In the genomic region with DNA sequence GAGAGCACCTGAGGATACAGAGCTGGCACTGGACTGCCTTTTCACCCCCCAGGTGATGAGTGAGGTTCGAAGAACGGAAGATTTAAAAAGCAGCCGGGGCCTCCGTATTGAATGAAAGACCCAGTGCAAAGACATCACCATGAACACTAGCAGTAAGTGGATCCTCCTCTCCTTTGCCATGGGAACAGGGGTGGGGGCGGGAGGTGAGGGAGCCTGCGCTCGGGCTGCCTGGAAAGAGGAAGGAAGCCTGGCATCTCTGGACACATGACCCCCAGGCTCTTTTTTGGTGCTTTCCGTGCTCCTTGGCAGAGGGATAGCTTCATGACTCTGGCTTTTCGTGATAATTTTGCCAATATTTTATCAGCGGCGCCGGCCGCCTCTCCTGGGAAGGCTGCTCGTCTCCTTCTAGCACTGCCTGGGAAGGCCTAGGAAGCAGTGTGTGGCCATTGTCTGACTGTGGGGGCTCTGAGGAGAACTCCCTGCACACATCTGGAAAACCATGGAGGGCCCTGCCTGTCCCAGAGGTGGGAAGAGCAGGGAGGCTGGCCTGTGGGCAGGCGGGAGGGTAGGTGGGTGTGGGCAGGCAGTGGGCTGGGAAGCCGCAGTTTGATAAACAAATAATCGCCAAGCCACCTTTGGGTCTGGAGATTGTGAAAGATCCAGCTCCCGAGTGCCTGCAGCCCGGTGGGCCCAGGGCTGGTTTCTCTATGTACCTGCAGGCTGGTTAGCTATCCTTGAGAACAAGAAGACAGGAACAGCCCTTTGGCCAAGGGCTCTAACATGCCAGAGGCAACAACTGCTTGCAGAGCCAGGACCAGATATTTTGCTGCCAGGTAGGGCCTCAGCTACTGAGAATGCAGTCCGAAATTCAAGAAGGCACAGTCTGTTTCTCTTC, we compare ENCODE assay signal across 8 cellular contexts. TPM values are rescaled to one million over a fixed set of nuclear protein-coding genes. Genes with fewer than 3 reads are reported as not detected.
DNase-seq lines count a peak whose midpoint lies in the region; ATAC-seq and TF ChIP-seq lines count a peak whose summit lies in the region.

No MANE protein-coding gene starts in this region.

- H3K36me3 ChIP-seq in BJ (ENCODE audit: control insufficient read depth, insufficient read depth, low read length) (no peaks in the 10 kb centered on the region), mammary epithelial cell (ENCODE audit: insufficient read depth, low read length) (no peaks in the 10 kb centered on the region), subcutaneous abdominal adipose tissue (ENCODE audit: control insufficient read depth in 5 of 5, insufficient read depth in 5 of 5, low read length in 5 of 5) (no peaks in the 10 kb centered on the region)

- H3K27ac ChIP-seq in mammary epithelial cell (ENCODE audit: insufficient read depth, low read depth, low read length) (no peak overlapping the region), subcutaneous abdominal adipose tissue (ENCODE audit: low read depth, low read length) (peak overlapping the region; percentile 83)

- dilution Hi-C loops in mammary epithelial cell (cut with HindIII; ENCODE audit: low sequenced_read_pairs), result no loop called here

- H3K4me3 ChIP-seq in BJ (ENCODE audit: low read depth, low read length) (peak overlapping the region; percentile 73), mammary epithelial cell (replicated peaks in 1 of 3; ENCODE audit: insufficient read depth in 1 of 3, low read depth in 2 of 3, low read length in 3 of 3) (peak overlapping the region; percentile 73 to 84 (median 82)), subcutaneous abdominal adipose tissue (ENCODE audit: low read depth in 1 of 5, low read length in 5 of 5) (peak overlapping the region; percentile 80 to 88 (median 84))

- H2AFZ ChIP-seq in mammary epithelial cell (ENCODE audit: low read depth, low read length), result peak overlapping the region; percentile 86

- H3K4me1 ChIP-seq in mammary epithelial cell (ENCODE audit: insufficient read depth, low read length), result peaks cover 7% of the 10 kb centered on the region
- peaks cover 2 to 62% (median 29%) of the 10 kb centered on the region in 5 donors for H3K4me1 ChIP-seq in subcutaneous abdominal adipose tissue (ENCODE audit: control insufficient read depth in 5 of 5, insufficient read depth in 5 of 5, low read length in 5 of 5)

- H3K36me3 Mint-ChIP-seq in IgD-negative memory B cell, result peaks cover 2% of the 10 kb centered on the region

- BruUV-seq in mammary epithelial cell (replicated peaks; lab: Mats Ljungman, UMichigan), result TSS peak; percentile 29

- POLR2A ChIA-PET in BJ (lab: Charles Lee), result interaction anchor here (0.5 kb wide), 2 partner anchors 80 to 204 kb away, joined by 7 to 9 read pairs; no protein-coding TSS in a partner anchor

- H3K4me1 Mint-ChIP-seq in IgD-negative memory B cell, result peaks cover 1 to 8% (median 4%) of the 10 kb centered on the region in 3 donors

- TF ChIP-seq CTCF in BJ (IDR thresholded peaks at IDR 0.05; ENCODE audit: insufficient read depth, low read depth, low read length), result no peak
- no peak for TF ChIP-seq CTCF in mammary epithelial cell (conservative IDR thresholded peaks at IDR 0.05 in 1 of 2, IDR thresholded peaks at IDR 0.05 in 1 of 2; ENCODE audit: extremely low read depth in 1 of 2, insufficient read depth in 1 of 2, low read depth in 1 of 2, low read length in 2 of 2)

- peaks cover 26% of the 10 kb centered on the region for H3K79me2 ChIP-seq in mammary epithelial cell (ENCODE audit: insufficient read depth, low read length)

- H3K27me3 Mint-ChIP-seq in IgD-negative memory B cell, result peaks cover 17% of the 10 kb centered on the region

- no peak for DNase-seq in BJ (ENCODE audit: low read depth)
- DNase-seq in mammary epithelial cell, result no peak
- peak; percentile 77 for DNase-seq in left lobe of liver (ENCODE audit: low spot score)
- no peak for DNase-seq in NCI-H2081 treated with DMSO at 0.1 percent for 48 hours (lab: John Stamatoyannopoulos, UW)
- no peak for DNase-seq in stimulated activated CD4-positive, alpha-beta T cell treated with anti-CD3 and anti-CD28 coated beads, Interleukin-15, amount 100 ng/mL, for 24 hours

- H3K27me3 ChIP-seq in BJ (ENCODE audit: control insufficient read depth, insufficient read depth, low read length), result no peaks in the 10 kb centered on the region
- H3K27me3 ChIP-seq in mammary epithelial cell (ENCODE audit: insufficient read depth, low read length), result no peaks in the 10 kb centered on the region
- H3K27me3 ChIP-seq in subcutaneous abdominal adipose tissue (ENCODE audit: control insufficient read depth in 5 of 5, insufficient read depth in 4 of 5, low read length in 5 of 5), result no peaks in the 10 kb centered on the region

- no peak overlapping the region for H3K27ac Mint-ChIP-seq in IgD-negative memory B cell

- H3K9me3 ChIP-seq in mammary epithelial cell (replicated peaks; ENCODE audit: insufficient read depth, low read length) (no peaks in the 10 kb centered on the region), subcutaneous abdominal adipose tissue (ENCODE audit: control insufficient read depth in 5 of 5, low read length in 5 of 5) (no peaks in the 10 kb centered on the region)

- H3K4me3 Mint-ChIP-seq in IgD-negative memory B cell, result peak overlapping the region in 3 of 4 donors; percentile 34 to 76 (median 59)

- peak overlapping the region; percentile 92 for H3K4me2 ChIP-seq in mammary epithelial cell (ENCODE audit: insufficient read depth, low read depth, low read length)

- intact Hi-C loops in mammary epithelial cell (cut with micrococcal nuclease), result loop anchor here (1.0 to 2.0 kb wide), 4 partner anchors 28 to 122 kb away; no protein-coding TSS in a partner anchor

- H3K9me3 Mint-ChIP-seq in IgD-negative memory B cell, result peaks cover 0 to 3% (median 2%) of the 10 kb centered on the region in 3 donors

- no peaks in the 10 kb centered on the region for H4K20me1 ChIP-seq in mammary epithelial cell (ENCODE audit: insufficient read depth, low read length)

- ATAC-seq in left lobe of liver (peak; percentile 65), GM18519 (IDR thresholded peaks at IDR 0.05; ENCODE audit: low FRiP score, unreplicated experiment) (no peak)

- H3K9ac ChIP-seq in mammary epithelial cell (ENCODE audit: insufficient read depth, low read length), result peak overlapping the region; percentile 25
- H3K9ac ChIP-seq in subcutaneous abdominal adipose tissue (ENCODE audit: low read length in 5 of 5), result peak overlapping the region; percentile 48 to 75 (median 72)

- in situ Hi-C loops in mammary epithelial cell (cut with MboI; ENCODE audit: low sequenced_read_pairs in 2 of 2), result loop anchor here (5.0 to 25.0 kb wide), 2 partner anchors 85 to 95 kb away; no protein-coding TSS in a partner anchor

- WGBS in mammary epithelial cell (ENCODE audit: low coverage, missing lambda C conversion rate), result 46% methylated on average over 10 of the region's 20 CpGs

- CTCF ChIA-PET in BJ (lab: Yijun Ruan, JAX) (interaction anchor here (0.6 to 17.8 kb wide), 27 partner anchors 10 to 227 kb away, joined by 3 to 339 read pairs (median 4); partner anchors contain the start of gene AFAP1L1), mammary epithelial cell (lab: Charles Lee; ENCODE audit: low non-redundant PET) (interaction anchor here (0.6 to 0.7 kb wide), 2 partner anchors 50 to 184 kb away, joined by 3 to 4 read pairs; no protein-coding TSS in a partner anchor)

RNA-seq across cellular contexts. Expression of gene ABLIM3, which starts 0.9 kb away (rescaled TPM):
- polyA plus RNA-seq in BJ (2011; rRNA removed), result 14.0 and 25.7 TPM in 2 replicates
- polyA minus RNA-seq in BJ (2011; rRNA and poly(A)+ RNA removed), result 31.1 and 37.2 TPM in 2 replicates
- polyA plus RNA-seq in IgD-negative memory B cell, result 0.14 TPM
- 10 to 100 TPM; 17.3 to 38.6 TPM for total RNA-seq in mammary epithelial cell
- 21.6 TPM for polyA plus RNA-seq in mammary epithelial cell
- 34.9 TPM for polyA minus RNA-seq in mammary epithelial cell
- 87.7 TPM for total RNA-seq in left lobe of liver

Comparison
In these comparisons a context has a peak if more than half of its experiments do, and no peak if none do; other contexts are left out.
1. RNA of gene ABLIM3, which starts 0.9 kb away (polyA plus RNA-seq): 14.0 to 25.7 TPM in BJ and 21.6 TPM in mammary epithelial cell (single experiment); 0.14 TPM in IgD-negative memory B cell (single experiment); every median in the first group is over 10 times any median in the second.
2. Peak in every context shown above with its lines, with median percentiles within 50 percentile points of each other: H3K4me3 ChIP-seq.